In the genomic region with DNA sequence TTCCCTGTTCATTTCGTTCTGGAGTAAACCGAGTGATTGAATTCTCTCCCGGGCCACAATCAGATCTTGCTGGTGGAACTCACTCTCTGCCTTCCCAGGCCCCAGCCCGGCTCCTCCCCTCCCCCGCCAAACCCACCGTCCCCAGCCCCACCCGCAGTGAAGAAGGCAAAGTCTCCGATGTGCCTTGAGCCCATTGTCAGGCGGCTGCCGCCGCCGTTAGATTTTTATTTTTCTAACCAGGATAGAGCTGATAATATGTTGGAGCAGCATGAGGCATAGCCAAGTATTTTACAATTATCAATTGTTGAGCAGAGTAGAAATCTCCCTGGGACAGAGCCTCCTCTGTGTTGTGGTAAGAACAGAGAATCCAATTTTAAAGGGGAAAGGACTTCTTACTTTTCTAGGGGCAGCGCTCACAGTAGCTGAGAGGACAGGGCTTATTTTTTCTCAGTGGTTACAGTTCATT, we compare ENCODE assay signal across 8 cellular contexts. TPM values are rescaled to one million over a fixed set of nuclear protein-coding genes. Genes with fewer than 3 reads are reported as not detected.
A peak's percentile ranks its signal among the peaks of the same experiment; 100 is the strongest.
DNase-seq lines count a peak whose midpoint lies in the region; ATAC-seq and TF ChIP-seq lines count a peak whose summit lies in the region.

No MANE protein-coding gene starts in this region.

- no peak overlapping the region for H3K27ac ChIP-seq in CD4-positive, CD25-positive, alpha-beta regulatory T cell (ENCODE audit: insufficient read depth, low read length, poor library complexity, severe bottlenecking)
- H3K27ac ChIP-seq in HUES64 (ENCODE audit: low read depth, low read length), result peak overlapping the region; percentile 98
- no peak overlapping the region for H3K27ac ChIP-seq in hepatocyte
- H3K27ac ChIP-seq in sigmoid colon, result peak overlapping the region in 1 of 4 donors; percentile 76

- peaks cover 9% of the 10 kb centered on the region for H3K36me3 Mint-ChIP-seq in CD4-positive, CD25-positive, alpha-beta regulatory T cell

- no peaks in the 10 kb centered on the region for H3K9me3 Mint-ChIP-seq in CD4-positive, CD25-positive, alpha-beta regulatory T cell

- H3K9ac ChIP-seq in HUES64 (ENCODE audit: low read depth, low read length), result peak overlapping the region; percentile 95

- H4K20me1 ChIP-seq in hepatocyte (ENCODE audit: insufficient read depth, poor library complexity, severe bottlenecking), result peaks cover 3% of the 10 kb centered on the region

- peaks cover 34% of the 10 kb centered on the region for H3K79me2 ChIP-seq in hepatocyte

- no peak for TF ChIP-seq EP300 in sigmoid colon (IDR thresholded peaks at IDR 0.05)

- H3K27ac Mint-ChIP-seq in CD4-positive, CD25-positive, alpha-beta regulatory T cell, result peak overlapping the region in 2 of 3 donors; percentile 76 to 80

- peaks cover 3% of the 10 kb centered on the region for H3K36me3 ChIP-seq in CD4-positive, CD25-positive, alpha-beta regulatory T cell (ENCODE audit: control insufficient read depth, insufficient read depth, low read length)
- H3K36me3 ChIP-seq in HUES64 (ENCODE audit: insufficient read depth, low read length) (peaks cover 35% of the 10 kb centered on the region), hepatocyte (replicated peaks; ENCODE audit: insufficient read depth, low read depth) (no peaks in the 10 kb centered on the region), sigmoid colon (no peaks in the 10 kb centered on the region)

- intact Hi-C loops in sigmoid colon (cut with DNase I), result loop anchor here (5.0 to 10.0 kb wide), 4 partner anchors 36 to 1903 kb away; a partner anchor contains a TSS

- peak overlapping the region; percentile 90 to 98 (median 94) for H3K4me3 Mint-ChIP-seq in CD4-positive, CD25-positive, alpha-beta regulatory T cell

- H2AFZ ChIP-seq in hepatocyte, result peak overlapping the region; percentile 68

- no peaks in the 10 kb centered on the region for H3K9me3 ChIP-seq in CD4-positive, CD25-positive, alpha-beta regulatory T cell (ENCODE audit: control insufficient read depth in 2 of 2, low read length in 2 of 2)
- H3K9me3 ChIP-seq in HUES64 (ENCODE audit: insufficient read depth, low read depth, low read length), result no peaks in the 10 kb centered on the region
- H3K9me3 ChIP-seq in hepatocyte (ENCODE audit: low read depth), result no peaks in the 10 kb centered on the region
- H3K9me3 ChIP-seq in sigmoid colon, result no peaks in the 10 kb centered on the region

- no peaks in the 10 kb centered on the region for H3K27me3 Mint-ChIP-seq in CD4-positive, CD25-positive, alpha-beta regulatory T cell

- peak overlapping the region; percentile 84 for H3K4me3 ChIP-seq in CD4-positive, CD25-positive, alpha-beta regulatory T cell (ENCODE audit: low read depth, low read length)
- peak overlapping the region; percentile 76 for H3K4me3 ChIP-seq in HUES64 (ENCODE audit: low read length)
- peak overlapping the region; percentile 77 for H3K4me3 ChIP-seq in hepatocyte
- H3K4me3 ChIP-seq in sigmoid colon, result peak overlapping the region; percentile 52 to 65 (median 60)

- TF ChIP-seq CTCF in hepatocyte (IDR thresholded peaks at IDR 0.05; ENCODE audit: poor library complexity) (no peak), sigmoid colon (IDR thresholded peaks at IDR 0.05) (no peak)

- TF ChIP-seq POLR2A in sigmoid colon (IDR thresholded peaks at IDR 0.05), result no peak

- peak overlapping the region; percentile 92 for H3K4me2 ChIP-seq in hepatocyte

- no peaks in the 10 kb centered on the region for H3K9me2 ChIP-seq in hepatocyte (replicated peaks; ENCODE audit: insufficient read depth)

- WGBS in HUES64, result 1% methylated on average over 13 of the region's 13 CpGs
- WGBS in hepatocyte (ENCODE audit: low lambda C conversion rate, missing lambda C conversion rate), result 5% methylated on average over 13 of the region's 13 CpGs
- WGBS in sigmoid colon, 2 donors, result 7% methylated on average over 13 of the region's 13 CpGs

- peaks cover 8 to 44% (median 25%) of the 10 kb centered on the region in 4 donors for H3K4me1 Mint-ChIP-seq in CD4-positive, CD25-positive, alpha-beta regulatory T cell

- ATAC-seq in CD4-positive, CD25-positive, alpha-beta regulatory T cell (ENCODE audit: low read depth in 2 of 2), result no peak
- ATAC-seq in GM18907 (IDR thresholded peaks at IDR 0.05; ENCODE audit: unreplicated experiment) (no peak), GM21619 (IDR thresholded peaks at IDR 0.05; ENCODE audit: unreplicated experiment) (no peak)

- peak in 1 of 3 donors; percentile 15 for DNase-seq in CD4-positive, CD25-positive, alpha-beta regulatory T cell
- DNase-seq in activated naive CD4-positive, alpha-beta T cell treated with anti-CD3 and anti-CD28 coated beads, Interleukin-2, amount 50 U/mL, for 16 hours, result peak; percentile 30
- DNase-seq in hepatocyte (ENCODE audit: low spot score) (no peak), sigmoid colon (no peak), SIG-M5 (lab: John Stamatoyannopoulos, UW) (no peak)

- no peaks in the 10 kb centered on the region for H3K27me3 ChIP-seq in CD4-positive, CD25-positive, alpha-beta regulatory T cell (ENCODE audit: control insufficient read depth, insufficient read depth, low read length)
- H3K27me3 ChIP-seq in HUES64 (ENCODE audit: insufficient read depth, low read length), result no peaks in the 10 kb centered on the region
- H3K27me3 ChIP-seq in hepatocyte, result no peaks in the 10 kb centered on the region
- peaks cover 0 to 19% (median 0%) of the 10 kb centered on the region in 3 donors for H3K27me3 ChIP-seq in sigmoid colon

- peaks cover 20% of the 10 kb centered on the region for H3K4me1 ChIP-seq in CD4-positive, CD25-positive, alpha-beta regulatory T cell (ENCODE audit: control insufficient read depth, insufficient read depth, low read length, poor library complexity, severe bottlenecking)
- H3K4me1 ChIP-seq in HUES64 (ENCODE audit: insufficient read depth, low read length) (peaks cover 13% of the 10 kb centered on the region), hepatocyte (ENCODE audit: insufficient read depth) (peaks cover 6% of the 10 kb centered on the region), sigmoid colon (peaks cover 0 to 29% (median 27%) of the 10 kb centered on the region in 4 donors)

RNA-seq across cellular contexts. Expression of a gene that starts 1.2 kb away (rescaled TPM):
- 2.7 TPM for total RNA-seq in CD4-positive, CD25-positive, alpha-beta regulatory T cell
- polyA plus RNA-seq in CD4-positive, CD25-positive, alpha-beta regulatory T cell, result 10 to 100 TPM; 14.6 to 32.7 (median 22.5) TPM
- 209 TPM for polyA plus RNA-seq in HUES64 (2013, experiment 1 of 2)
- 213 TPM for polyA plus RNA-seq in HUES64 (2013, experiment 2 of 2)
- total RNA-seq in hepatocyte, result 149 and 186 TPM in 2 replicates
- 85.7 and 120 TPM in 2 replicates for polyA plus RNA-seq in hepatocyte
- total RNA-seq in sigmoid colon, result 1 to 10 TPM; 1.4 to 5.1 (median 2.5) TPM
- polyA plus RNA-seq in sigmoid colon, result 10 to 100 TPM in 1 of 3 donors, 1 to 10 TPM in 2; 1.2 to 34.4 (median 9.0) TPM

Comparison
In these comparisons a context has a peak if more than half of its experiments do, and no peak if none do; other contexts are left out.
1. RNA of a gene that starts 1.2 kb away (total RNA-seq): 149 to 186 TPM in hepatocyte; 2.7 TPM in CD4-positive, CD25-positive, alpha-beta regulatory T cell (single experiment) and 1.4 to 5.1 TPM in sigmoid colon; every median in the first group is over 10 times any median in the second.
2. Peak in every context shown above with its lines, with median percentiles within 50 percentile points of each other: H3K4me3 ChIP-seq.